In the genomic region with DNA sequence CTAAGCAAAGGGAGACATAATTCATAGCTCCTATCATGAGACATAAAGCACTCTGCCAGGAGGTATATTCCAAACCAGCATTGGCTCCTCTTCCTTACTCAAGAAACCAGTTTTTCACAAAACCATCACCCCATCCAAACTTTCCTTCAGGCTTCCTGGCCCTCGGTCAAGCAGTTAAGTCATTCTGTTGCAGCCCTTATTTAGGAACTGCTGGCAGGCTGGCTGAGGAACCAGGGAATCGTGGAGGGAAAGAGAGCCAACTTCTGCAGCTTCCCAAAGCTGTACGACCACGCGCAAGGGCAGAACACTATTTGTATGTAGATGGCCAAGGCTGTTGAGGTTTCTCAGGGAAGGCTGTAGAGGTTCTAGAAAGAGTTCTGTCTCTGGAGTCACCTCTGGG, we compare ENCODE assay signal across 9 cellular contexts. TPM values are rescaled to one million over a fixed set of nuclear protein-coding genes. Genes with fewer than 3 reads are reported as not detected.
DNase-seq lines count a peak whose midpoint lies in the region; ATAC-seq, FAIRE-seq and TF ChIP-seq lines count a peak whose summit lies in the region.
"Had no signal": no experiment of that assay in that cellular context is flagged by ENCODE, and none has a peak within 500 bp of the region (broad histone marks: within the 10 kb centered on the region; RNA-seq: fewer than 3 reads in every experiment).

No MANE protein-coding gene starts in this region.

- POLR2A ChIA-PET in HepG2 (lab: Yijun Ruan, JAX) = interaction anchor here (1.0 kb wide), 1 partner anchor 32 kb away, joined by 3 read pairs; no protein-coding TSS in a partner anchor
- POLR2A ChIA-PET in GM10248 (lab: Yijun Ruan, JAX) = no interaction called here

- TF ChIP-seq POLR2A in HepG2 (IDR thresholded peaks at IDR 0.05; ENCODE audit: insufficient read depth in 1 of 2, low read depth in 2 of 2, low read length in 2 of 2) = no peak
- TF ChIP-seq POLR2A in right lobe of liver (IDR thresholded peaks at IDR 0.05) = no peak

- H3K27ac Mint-ChIP-seq in central memory CD8-positive, alpha-beta T cell (ENCODE audit: low read depth) = peak overlapping the region; percentile 81

- no peak for TF ChIP-seq RAD21 in HepG2 (CRISPR knock-in tag; IDR thresholded peaks at IDR 0.05)

- TF ChIP-seq CTCF in HepG2 (CRISPR knock-in tag; IDR thresholded peaks at IDR 0.05) = no peak
- no peak for TF ChIP-seq CTCF in right lobe of liver (IDR thresholded peaks at IDR 0.05)
- no peak for TF ChIP-seq CTCF in GM10248 (IDR thresholded peaks at IDR 0.05; ENCODE audit: control extremely low read depth, extremely low read depth, low read depth, missing control alignments)

- no peaks in the 10 kb centered on the region for H3K79me2 ChIP-seq in HepG2 (ENCODE audit: insufficient read depth, low read length)

- no peak overlapping the region for H3K4me3 ChIP-seq in HepG2 (replicated peaks in 1 of 3; ENCODE audit: insufficient read depth in 1 of 3, low read depth in 2 of 3, low read length in 3 of 3)
- peak overlapping the region in 1 of 3 donors; percentile 53 for H3K4me3 ChIP-seq in right lobe of liver
- H3K4me3 ChIP-seq in muscle layer of colon (ENCODE audit: low read depth in 1 of 2, low read length in 2 of 2) = peak overlapping the region in 1 of 2 donors; percentile 38
- H3K4me3 ChIP-seq in aorta (ENCODE audit: low read length in 2 of 2) = peak overlapping the region; percentile 42 to 82

- no peak for ATAC-seq in HepG2
- ATAC-seq in right lobe of liver = no peak
- no peak for ATAC-seq in central memory CD8-positive, alpha-beta T cell (replicated peaks; ENCODE audit: extremely low read depth, poor library complexity, severe bottlenecking)
- peak; percentile 77 for ATAC-seq in aorta (ENCODE audit: low FRiP score)
- ATAC-seq in GM21381 (IDR thresholded peaks at IDR 0.05; ENCODE audit: unreplicated experiment) = no peak

- H3K27me3 ChIP-seq in HepG2 (ENCODE audit: control insufficient read depth in 1 of 2, insufficient read depth in 2 of 2, low read length in 2 of 2) (no peaks in the 10 kb centered on the region; a peak in 1 of 5 replicates), right lobe of liver (no peaks in the 10 kb centered on the region), muscle layer of colon (ENCODE audit: control insufficient read depth in 1 of 2, insufficient read depth in 2 of 2, low read length in 2 of 2) (no peaks in the 10 kb centered on the region), aorta (ENCODE audit: control insufficient read depth in 1 of 2, insufficient read depth in 2 of 2, low read length in 1 of 2) (no peaks in the 10 kb centered on the region)

- no peak overlapping the region for H3K9ac ChIP-seq in HepG2 (ENCODE audit: insufficient read depth, low read depth, low read length)
- H3K9ac ChIP-seq in muscle layer of colon (ENCODE audit: low read length) = no peak overlapping the region

- H3K4me3 Mint-ChIP-seq in central memory CD8-positive, alpha-beta T cell = peak overlapping the region; percentile 85

- no peak for TF ChIP-seq EP300 in HepG2 (IDR thresholded peaks at IDR 0.05; ENCODE audit: low read depth in 2 of 2, low read length in 2 of 2)
- TF ChIP-seq EP300 in HepG2 (CRISPR knock-in tag; IDR thresholded peaks at IDR 0.05; ENCODE audit: borderline replicate concordance) = no peak

- H3K27me3 Mint-ChIP-seq in central memory CD8-positive, alpha-beta T cell = no peaks in the 10 kb centered on the region

- BruUV-seq in HepG2 (replicated peaks; lab: Mats Ljungman, UMichigan) = no TSS peak

- H3K4me1 ChIP-seq in HepG2 (ENCODE audit: insufficient read depth, low read length) = peaks cover 22% of the 10 kb centered on the region
- no peaks in the 10 kb centered on the region for H3K4me1 ChIP-seq in right lobe of liver
- peaks cover 8% of the 10 kb centered on the region for H3K4me1 ChIP-seq in muscle layer of colon (ENCODE audit: insufficient read depth, low read length)
- peaks cover 0 to 3% of the 10 kb centered on the region in 2 donors for H3K4me1 ChIP-seq in aorta (ENCODE audit: control insufficient read depth in 1 of 2, insufficient read depth in 2 of 2, low read length in 2 of 2)

- no peak for DNase-seq in HepG2 (ENCODE audit: low spot score)
- no peak for DNase-seq in right lobe of liver
- DNase-seq in central memory CD8-positive, alpha-beta T cell (ENCODE audit: low spot score in 2 of 2) = no peak
- DNase-seq in aorta = peak; percentile 77 to 82
- no peak for DNase-seq in GM10248 (ENCODE audit: extremely low spot score)
- DNase-seq in cortex of kidney (lab: John Stamatoyannopoulos, UW) = no peak

- H3K36me3 ChIP-seq in HepG2 (replicated peaks in 1 of 2; ENCODE audit: control insufficient read depth in 1 of 2, insufficient read depth in 2 of 2, low read length in 2 of 2) (no peaks in the 10 kb centered on the region), right lobe of liver (no peaks in the 10 kb centered on the region), muscle layer of colon (ENCODE audit: insufficient read depth, low read length) (no peaks in the 10 kb centered on the region), aorta (ENCODE audit: control insufficient read depth in 1 of 2, insufficient read depth in 2 of 2, low read length in 1 of 2) (no peaks in the 10 kb centered on the region)

- H3K9me3 ChIP-seq in HepG2 (ENCODE audit: low read length) = no peaks in the 10 kb centered on the region
- no peaks in the 10 kb centered on the region for H3K9me3 ChIP-seq in right lobe of liver
- no peaks in the 10 kb centered on the region for H3K9me3 ChIP-seq in muscle layer of colon (ENCODE audit: low read length)
- no peaks in the 10 kb centered on the region for H3K9me3 ChIP-seq in aorta (ENCODE audit: control insufficient read depth, low read length)

- CTCF ChIA-PET in HepG2 (lab: Yijun Ruan, JAX; ENCODE audit: low intra/inter-chr PET ratio, low total read pairs) (interaction anchor here (0.7 kb wide), 1 partner anchor 29 kb away, joined by 3 read pairs; no protein-coding TSS in a partner anchor), GM10248 (lab: Yijun Ruan, JAX) (no interaction called here)

- in situ Hi-C loops in HepG2 (cut with HindIII; ENCODE audit: extremely low pct_ligation_motif_present, low pct_unique_long_range_greater_than_20kb) = loop anchor here (5.0 kb wide), 1 partner anchor 33 kb away; the partner anchor contains the start of gene TMEM25

- no peak for FAIRE-seq in HepG2 (lab: Jason Lieb, UNC)

- intact Hi-C loops in HepG2 (cut with micrococcal nuclease; ENCODE audit: unreplicated experiment) = loop anchor here (10.0 kb wide), 1 partner anchor 80 kb away; no protein-coding TSS in a partner anchor
- intact Hi-C loops in right lobe of liver (cut with DNase I) = no loop called here
- intact Hi-C loops in aorta (cut with DNase I) = no loop called here

- H3K27ac ChIP-seq in HepG2 (ENCODE audit: extremely low read length, insufficient read depth, low read length) (no peak overlapping the region), right lobe of liver (no peak overlapping the region), muscle layer of colon (ENCODE audit: low read depth, low read length) (peak overlapping the region; percentile 14), aorta (ENCODE audit: low read depth in 1 of 2, low read length in 2 of 2) (peak overlapping the region; percentile 48 to 71)

- H3K4me1 Mint-ChIP-seq in central memory CD8-positive, alpha-beta T cell = peaks cover 13% of the 10 kb centered on the region

- peaks cover 6% of the 10 kb centered on the region for H3K36me3 Mint-ChIP-seq in central memory CD8-positive, alpha-beta T cell (ENCODE audit: insufficient read depth)

- H2AFZ ChIP-seq in HepG2 (ENCODE audit: low read length) = no peak overlapping the region

- H3K9me3 Mint-ChIP-seq in central memory CD8-positive, alpha-beta T cell = no peaks in the 10 kb centered on the region

- H4K20me1 ChIP-seq in HepG2 (ENCODE audit: insufficient read depth, low read length) = no peaks in the 10 kb centered on the region

- WGBS in HepG2 (ENCODE audit: low lambda C conversion rate) = 88% methylated on average over 5 of the region's 5 CpGs
- 47% methylated on average over 5 of the region's 5 CpGs for WGBS in right lobe of liver (ENCODE audit: insufficient coverage, low coverage, low lambda C conversion rate, missing lambda C conversion rate)
- 0 to 3% methylated on average over 5 of the region's 5 CpGs for WGBS in aorta, 2 donors

- peak overlapping the region; percentile 50; the same call in 1 of the 2 replicates for H3K4me2 ChIP-seq in HepG2 (ENCODE audit: low read depth, low read length)

RNA-seq across cellular contexts. Expression of gene IFT46, which starts 0.7 kb away (rescaled TPM):
- total RNA-seq in HepG2 (2016; rRNA removed; fragmentation: Illumina TruSeq; extraction: Trizol) = 15.4 and 23.9 TPM in 2 replicates
- 12.4 and 18.8 TPM in 2 replicates for total RNA-seq in HepG2 (2016; cell fraction: cytosol; rRNA removed; fragmentation: Illumina TruSeq; extraction: Trizol; ENCODE audit: low read depth)
- total RNA-seq in HepG2 (2016; cell fraction: insoluble cytoplasmic fraction; rRNA removed; fragmentation: Illumina TruSeq; extraction: Trizol) = 14.7 and 23.4 TPM in 2 replicates
- 10.2 and 11.5 TPM in 2 replicates for total RNA-seq in HepG2 (2016; cell fraction: membrane; rRNA removed; fragmentation: Illumina TruSeq; extraction: Trizol)
- total RNA-seq in HepG2 (2016; cell fraction: nucleus; rRNA removed; fragmentation: Illumina TruSeq; extraction: Trizol) = 7.4 and 8.0 TPM in 2 replicates
- 9.3 and 9.8 TPM in 2 replicates for polyA plus RNA-seq in HepG2 (2011; rRNA removed)
- 8.2 and 9.6 TPM in 2 replicates for polyA plus RNA-seq in HepG2 (2011; cell fraction: cytosol; rRNA removed)
- polyA plus RNA-seq in HepG2 (2011; cell fraction: nucleus; rRNA removed) = 3.4 and 5.1 TPM in 2 replicates
- 5.8 and 8.4 TPM in 2 replicates for polyA plus RNA-seq in HepG2 (2012)
- polyA plus RNA-seq in HepG2 (2016; cell fraction: cytosol; fragmentation: Illumina TruSeq; extraction: Trizol; ENCODE audit: low read depth) = 2.6 and 2.9 TPM in 2 replicates
- 20.5 and 21.3 TPM in 2 replicates for polyA plus RNA-seq in HepG2 (2016; cell fraction: insoluble cytoplasmic fraction; fragmentation: Illumina TruSeq; extraction: Trizol; ENCODE audit: low read depth)
- 5.9 TPM in 2 replicates for polyA plus RNA-seq in HepG2 (2016; cell fraction: membrane; fragmentation: Illumina TruSeq; extraction: Trizol; ENCODE audit: low read depth)
- polyA plus RNA-seq in HepG2 (2016; cell fraction: nucleus; fragmentation: Illumina TruSeq; extraction: Trizol; ENCODE audit: insufficient read depth, low read depth) = 9.4 and 10.2 TPM in 2 replicates
- 9.5 and 19.1 TPM in 2 replicates for polyA minus RNA-seq in HepG2 (2011; rRNA and poly(A)+ RNA removed; ENCODE audit: low replicate concordance)
- 5.0 and 5.8 TPM in 2 replicates for polyA minus RNA-seq in HepG2 (2011; cell fraction: cytosol; rRNA and poly(A)+ RNA removed)
- 4.4 and 6.0 TPM in 2 replicates for polyA minus RNA-seq in HepG2 (2011; cell fraction: nucleus; rRNA and poly(A)+ RNA removed)
- 1 to 10 TPM; 4.0 to 6.4 (median 5.2) TPM for total RNA-seq in right lobe of liver
- total RNA-seq in aorta = 10 to 100 TPM; 15.0 to 22.5 TPM
- polyA plus RNA-seq in aorta = 10 to 100 TPM; 24.2 to 31.8 TPM

RNA-seq across cellular contexts. Expression of gene ARCN1, which starts 7.1 kb away (rescaled TPM):
- total RNA-seq in HepG2 (2016; rRNA removed; fragmentation: Illumina TruSeq; extraction: Trizol) (148 and 215 TPM in 2 replicates), right lobe of liver (10 to 100 TPM; 58.3 to 91.7 (median 75.8) TPM), aorta (100 to 1,000 TPM; 128 to 170 TPM)
- 21.7 and 21.9 TPM in 2 replicates for total RNA-seq in HepG2 (2016; cell fraction: cytosol; rRNA removed; fragmentation: Illumina TruSeq; extraction: Trizol; ENCODE audit: low read depth)
- 143 and 206 TPM in 2 replicates for total RNA-seq in HepG2 (2016; cell fraction: insoluble cytoplasmic fraction; rRNA removed; fragmentation: Illumina TruSeq; extraction: Trizol)
- 62.1 and 63.9 TPM in 2 replicates for total RNA-seq in HepG2 (2016; cell fraction: membrane; rRNA removed; fragmentation: Illumina TruSeq; extraction: Trizol)
- 61.5 and 78.3 TPM in 2 replicates for total RNA-seq in HepG2 (2016; cell fraction: nucleus; rRNA removed; fragmentation: Illumina TruSeq; extraction: Trizol)
- polyA plus RNA-seq in HepG2 (2011; rRNA removed) (143 and 200 TPM in 2 replicates), aorta (10 to 100 TPM; 67.6 to 69.0 TPM)
- 147 and 192 TPM in 2 replicates for polyA plus RNA-seq in HepG2 (2011; cell fraction: cytosol; rRNA removed)
- polyA plus RNA-seq in HepG2 (2011; cell fraction: nucleus; rRNA removed) = 33.6 and 35.8 TPM in 2 replicates
- polyA plus RNA-seq in HepG2 (2012) = 80.9 and 111 TPM in 2 replicates
- polyA plus RNA-seq in HepG2 (2016; cell fraction: cytosol; fragmentation: Illumina TruSeq; extraction: Trizol; ENCODE audit: low read depth) = 9.1 and 10.1 TPM in 2 replicates
- polyA plus RNA-seq in HepG2 (2016; cell fraction: insoluble cytoplasmic fraction; fragmentation: Illumina TruSeq; extraction: Trizol; ENCODE audit: low read depth) = 221 and 222 TPM in 2 replicates
- 36.4 and 39.3 TPM in 2 replicates for polyA plus RNA-seq in HepG2 (2016; cell fraction: membrane; fragmentation: Illumina TruSeq; extraction: Trizol; ENCODE audit: low read depth)
- polyA plus RNA-seq in HepG2 (2016; cell fraction: nucleus; fragmentation: Illumina TruSeq; extraction: Trizol; ENCODE audit: insufficient read depth, low read depth) = 95.2 and 101 TPM in 2 replicates
- polyA minus RNA-seq in HepG2 (2011; rRNA and poly(A)+ RNA removed; ENCODE audit: low replicate concordance) = 78.7 and 166 TPM in 2 replicates
- 105 and 121 TPM in 2 replicates for polyA minus RNA-seq in HepG2 (2011; cell fraction: cytosol; rRNA and poly(A)+ RNA removed)
- 31.7 and 41.9 TPM in 2 replicates for polyA minus RNA-seq in HepG2 (2011; cell fraction: nucleus; rRNA and poly(A)+ RNA removed)

RNA-seq across cellular contexts. Expression of gene TMEM25, which starts 34.1 kb away (rescaled TPM):
- total RNA-seq in HepG2 (2016; rRNA removed; fragmentation: Illumina TruSeq; extraction: Trizol) (4.5 and 7.5 TPM in 2 replicates), right lobe of liver (10 to 100 TPM in 5 of 6 experiments, 1 to 10 TPM in 1; 9.2 to 31.0 (median 23.5) TPM), aorta (10 to 100 TPM; 20.7 to 29.8 TPM)
- total RNA-seq in HepG2 (2016; cell fraction: cytosol; rRNA removed; fragmentation: Illumina TruSeq; extraction: Trizol; ENCODE audit: low read depth) = 6.2 and 7.2 TPM in 2 replicates
- total RNA-seq in HepG2 (2016; cell fraction: insoluble cytoplasmic fraction; rRNA removed; fragmentation: Illumina TruSeq; extraction: Trizol) = 3.9 and 8.9 TPM in 2 replicates
- 8.9 and 11.8 TPM in 2 replicates for total RNA-seq in HepG2 (2016; cell fraction: membrane; rRNA removed; fragmentation: Illumina TruSeq; extraction: Trizol)
- total RNA-seq in HepG2 (2016; cell fraction: nucleus; rRNA removed; fragmentation: Illumina TruSeq; extraction: Trizol) = 8.4 and 8.5 TPM in 2 replicates
- polyA plus RNA-seq in HepG2 (2011; rRNA removed) (17.2 and 23.4 TPM in 2 replicates), aorta (10 to 100 TPM; 30.2 to 32.2 TPM)
- 12.4 and 19.7 TPM in 2 replicates for polyA plus RNA-seq in HepG2 (2011; cell fraction: cytosol; rRNA removed)
- polyA plus RNA-seq in HepG2 (2011; cell fraction: nucleus; rRNA removed) = 40.8 and 47.6 TPM in 2 replicates
- polyA plus RNA-seq in HepG2 (2012) = 8.5 and 9.2 TPM in 2 replicates
- 6.8 and 8.7 TPM in 2 replicates for polyA plus RNA-seq in HepG2 (2016; cell fraction: cytosol; fragmentation: Illumina TruSeq; extraction: Trizol; ENCODE audit: low read depth)
- 4.6 and 5.1 TPM in 2 replicates for polyA plus RNA-seq in HepG2 (2016; cell fraction: insoluble cytoplasmic fraction; fragmentation: Illumina TruSeq; extraction: Trizol; ENCODE audit: low read depth)
- polyA plus RNA-seq in HepG2 (2016; cell fraction: membrane; fragmentation: Illumina TruSeq; extraction: Trizol; ENCODE audit: low read depth) = 9.5 and 10.8 TPM in 2 replicates
- 20.9 and 21.2 TPM in 2 replicates for polyA plus RNA-seq in HepG2 (2016; cell fraction: nucleus; fragmentation: Illumina TruSeq; extraction: Trizol; ENCODE audit: insufficient read depth, low read depth)
- polyA minus RNA-seq in HepG2 (2011; rRNA and poly(A)+ RNA removed; ENCODE audit: low replicate concordance) = 2.7 and 44.5 TPM in 2 replicates
- polyA minus RNA-seq in HepG2 (2011; cell fraction: cytosol; rRNA and poly(A)+ RNA removed) = 6.7 and 7.2 TPM in 2 replicates
- polyA minus RNA-seq in HepG2 (2011; cell fraction: nucleus; rRNA and poly(A)+ RNA removed) = 20.9 and 25.5 TPM in 2 replicates

RNA-seq across cellular contexts. Expression of gene TTC36, which starts 37.8 kb away (rescaled TPM):
- total RNA-seq in HepG2 (2016; rRNA removed; fragmentation: Illumina TruSeq; extraction: Trizol) = 0.40 TPM in 1 of 2 replicates, not detected in the other
- 0.62 and 1.2 TPM in 2 replicates for total RNA-seq in HepG2 (2016; cell fraction: cytosol; rRNA removed; fragmentation: Illumina TruSeq; extraction: Trizol; ENCODE audit: low read depth)
- total RNA-seq in HepG2 (2016; cell fraction: insoluble cytoplasmic fraction; rRNA removed; fragmentation: Illumina TruSeq; extraction: Trizol) = 0.26 TPM in 1 of 2 replicates, not detected in the other
- total RNA-seq in HepG2 (2016; cell fraction: membrane; rRNA removed; fragmentation: Illumina TruSeq; extraction: Trizol) = 0.45 TPM in 1 of 2 replicates, not detected in the other
- 0.47 and 0.84 TPM in 2 replicates for total RNA-seq in HepG2 (2016; cell fraction: nucleus; rRNA removed; fragmentation: Illumina TruSeq; extraction: Trizol)
- 0.13 TPM in 1 of 2 replicates, not detected in the other for polyA plus RNA-seq in HepG2 (2011; rRNA removed)
- polyA plus RNA-seq in HepG2 (2011; cell fraction: cytosol; rRNA removed) = 0.08 and 0.11 TPM in 2 replicates
- 0.27 and 0.62 TPM in 2 replicates for polyA plus RNA-seq in HepG2 (2011; cell fraction: nucleus; rRNA removed)
- polyA plus RNA-seq in HepG2 (2012) = not detected in 2 replicates
- 0.28 and 0.53 TPM in 2 replicates for polyA plus RNA-seq in HepG2 (2016; cell fraction: cytosol; fragmentation: Illumina TruSeq; extraction: Trizol; ENCODE audit: low read depth)
- 0.38 TPM in 1 of 2 replicates, not detected in the other for polyA plus RNA-seq in HepG2 (2016; cell fraction: insoluble cytoplasmic fraction; fragmentation: Illumina TruSeq; extraction: Trizol; ENCODE audit: low read depth)
- 0.23 and 0.47 TPM in 2 replicates for polyA plus RNA-seq in HepG2 (2016; cell fraction: membrane; fragmentation: Illumina TruSeq; extraction: Trizol; ENCODE audit: low read depth)
- polyA plus RNA-seq in HepG2 (2016; cell fraction: nucleus; fragmentation: Illumina TruSeq; extraction: Trizol; ENCODE audit: insufficient read depth, low read depth) = not detected in 2 replicates
- polyA minus RNA-seq in HepG2 (2011; rRNA and poly(A)+ RNA removed; ENCODE audit: low replicate concordance) = 0.24 TPM in 1 of 2 replicates, not detected in the other
- polyA minus RNA-seq in HepG2 (2011; cell fraction: cytosol; rRNA and poly(A)+ RNA removed) = not detected in 2 replicates
- polyA minus RNA-seq in HepG2 (2011; cell fraction: nucleus; rRNA and poly(A)+ RNA removed) = 0.87 and 1.2 TPM in 2 replicates
- 10 to 100 TPM; 21.5 to 88.3 (median 50.6) TPM for total RNA-seq in right lobe of liver
- total RNA-seq in aorta = under 1 TPM in 1 of 2 donors, not detected in 1; 0.42 TPM
- polyA plus RNA-seq in aorta = under 1 TPM in 1 of 2 donors, not detected in 1; 0.95 TPM
- total RNA-seq: mononuclear cell had no signal

RNA-seq across cellular contexts. Expression of gene PHLDB1, which starts 42.4 kb away (rescaled TPM):
- total RNA-seq in HepG2 (2016; rRNA removed; fragmentation: Illumina TruSeq; extraction: Trizol) (9.9 and 13.8 TPM in 2 replicates), right lobe of liver (10 to 100 TPM in 1 of 6 experiments, 1 to 10 TPM in 5; 5.4 to 11.7 (median 6.3) TPM), aorta (100 to 1,000 TPM; 260 to 274 TPM)
- 3.6 and 5.0 TPM in 2 replicates for total RNA-seq in HepG2 (2016; cell fraction: cytosol; rRNA removed; fragmentation: Illumina TruSeq; extraction: Trizol; ENCODE audit: low read depth)
- 7.9 and 11.9 TPM in 2 replicates for total RNA-seq in HepG2 (2016; cell fraction: insoluble cytoplasmic fraction; rRNA removed; fragmentation: Illumina TruSeq; extraction: Trizol)
- 7.7 and 8.9 TPM in 2 replicates for total RNA-seq in HepG2 (2016; cell fraction: membrane; rRNA removed; fragmentation: Illumina TruSeq; extraction: Trizol)
- total RNA-seq in HepG2 (2016; cell fraction: nucleus; rRNA removed; fragmentation: Illumina TruSeq; extraction: Trizol) = 12.4 and 22.0 TPM in 2 replicates
- polyA plus RNA-seq in HepG2 (2011; rRNA removed) (14.2 and 18.3 TPM in 2 replicates), aorta (100 to 1,000 TPM in 1 of 2 donors, 10 to 100 TPM in 1; 38.3 to 290 TPM)
- 9.1 and 10.7 TPM in 2 replicates for polyA plus RNA-seq in HepG2 (2011; cell fraction: cytosol; rRNA removed)
- polyA plus RNA-seq in HepG2 (2011; cell fraction: nucleus; rRNA removed) = 57.1 and 61.1 TPM in 2 replicates
- 7.5 and 8.6 TPM in 2 replicates for polyA plus RNA-seq in HepG2 (2012)
- 1.4 TPM in 2 replicates for polyA plus RNA-seq in HepG2 (2016; cell fraction: cytosol; fragmentation: Illumina TruSeq; extraction: Trizol; ENCODE audit: low read depth)
- 7.3 and 8.6 TPM in 2 replicates for polyA plus RNA-seq in HepG2 (2016; cell fraction: insoluble cytoplasmic fraction; fragmentation: Illumina TruSeq; extraction: Trizol; ENCODE audit: low read depth)
- 2.1 and 2.9 TPM in 2 replicates for polyA plus RNA-seq in HepG2 (2016; cell fraction: membrane; fragmentation: Illumina TruSeq; extraction: Trizol; ENCODE audit: low read depth)
- 34.7 and 36.2 TPM in 2 replicates for polyA plus RNA-seq in HepG2 (2016; cell fraction: nucleus; fragmentation: Illumina TruSeq; extraction: Trizol; ENCODE audit: insufficient read depth, low read depth)
- 17.4 and 33.6 TPM in 2 replicates for polyA minus RNA-seq in HepG2 (2011; rRNA and poly(A)+ RNA removed; ENCODE audit: low replicate concordance)
- 12.5 and 14.8 TPM in 2 replicates for polyA minus RNA-seq in HepG2 (2011; cell fraction: cytosol; rRNA and poly(A)+ RNA removed)
- polyA minus RNA-seq in HepG2 (2011; cell fraction: nucleus; rRNA and poly(A)+ RNA removed) = 33.9 and 34.2 TPM in 2 replicates

Comparison
In these comparisons a context has a peak if more than half of its experiments do, and no peak if none do; other contexts are left out.
1. DNase-seq: peak in aorta (2 of 2); none in HepG2 (single experiment), right lobe of liver (0 of 3), central memory CD8-positive, alpha-beta T cell (0 of 2), GM10248 (single experiment) and cortex of kidney (single experiment).
2. H3K27ac ChIP-seq: peak in muscle layer of colon (single experiment) and aorta (2 of 2); none in HepG2 (single experiment) and right lobe of liver (0 of 3).
3. H3K4me3 ChIP-seq: peak in aorta (2 of 2); none in HepG2 (0 of 3).